1 cellular context compared by ENCODE assay signal in genomic region chr11:20609727-20610707, GRCh38.
TF ChIP-seq lines count a peak whose summit lies in the region.

No MANE protein-coding gene starts in this region.

TF ChIP-seq in IMR-90, 13 proteins besides CTCF, POLR2A, EP300 and RAD21:
- TF ChIP-seq MAZ (IDR thresholded peaks at IDR 0.05; ENCODE audit: borderline replicate concordance, low read depth, low read length) (peak; percentile 43; the same call in 1 of the 2 replicates), RCOR1 (IDR thresholded peaks at IDR 0.05; ENCODE audit: insufficient replicate concordance, low read length) (no peak), SMC3 (IDR thresholded peaks at IDR 0.05; ENCODE audit: low read depth, low read length) (peak; percentile 72)
